ENCODE assay signal across 22 cellular contexts in the genomic region with DNA sequence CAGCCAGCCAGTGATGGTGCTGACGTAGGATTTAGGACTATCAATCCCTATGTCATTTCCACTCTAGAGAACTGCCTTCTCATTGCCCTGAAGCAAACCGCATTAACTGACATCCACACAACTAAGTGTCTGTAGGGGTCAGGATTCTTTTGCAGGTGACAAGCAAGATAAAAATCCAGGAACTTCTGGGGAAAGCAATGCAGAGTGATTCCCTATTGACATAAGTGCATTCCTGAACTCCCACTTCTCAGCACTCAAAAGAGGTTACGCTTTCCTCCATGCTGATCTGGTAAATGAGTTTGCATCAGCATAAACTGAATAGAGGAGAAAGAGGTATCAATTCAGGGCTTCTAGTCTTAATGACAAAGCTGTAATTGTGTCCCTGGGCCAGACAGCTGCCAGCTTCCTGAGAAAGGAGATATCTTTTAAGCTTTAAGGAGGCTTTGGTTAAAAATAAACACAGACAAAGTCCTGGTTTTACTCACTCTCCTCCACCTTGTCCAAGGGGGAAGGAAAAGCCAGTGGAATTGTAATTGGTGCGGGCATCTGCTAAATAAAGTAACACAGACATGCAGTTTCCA.
DNase-seq lines count a peak whose midpoint lies in the region; ATAC-seq and TF ChIP-seq lines count a peak whose summit lies in the region.
"Had no signal": no experiment of that assay in that cellular context is flagged by ENCODE, and none has a peak within 500 bp of the region (broad histone marks: within the 10 kb centered on the region; RNA-seq: fewer than 3 reads in every experiment).

No MANE protein-coding gene starts in this region.

- H3T11ph ChIP-seq in H9 (ENCODE audit: low read length): no peak overlapping the region

- intact Hi-C loops in left colon (cut with DNase I, micrococcal nuclease): no loop called here
- intact Hi-C loops in gastrocnemius medialis (cut with DNase I; ENCODE audit: low total_unique reads): no loop called here
- intact Hi-C loops in activated CD4-positive, alpha-beta memory T cell treated with anti-CD3 and anti-CD28 coated beads for 36 hours (cut with micrococcal nuclease): no loop called here

- H2BK15ac ChIP-seq in H9 (ENCODE audit: low read depth, low read length) (no peak overlapping the region), neuronal stem cell (ENCODE audit: low read length) (no peak overlapping the region)

- DNase-seq in H9 (peak; percentile 56), SJCRH30 (peak; percentile 28 to 66), iPS DF 19.7 (ENCODE audit: low read depth, low spot score) (peak; percentile 93), neuronal stem cell (ENCODE audit: low spot score) (peak; percentile 57), left colon (no peak), 8988T (no peak), gastrocnemius medialis (no peak)
- no peak for DNase-seq in activated CD4-positive, alpha-beta memory T cell treated with anti-CD3 and anti-CD28 coated beads for 36 hours
- DNase-seq: activated CD8-positive, alpha-beta T cell treated with anti-CD3 and anti-CD28 coated beads for 36 hours; activated naive CD4-positive, alpha-beta T cell treated with anti-CD3 and anti-CD28 coated beads for 36 hours; activated T-cell treated with anti-CD3 and anti-CD28 coated beads, Interleukin-2, amount 50 U/mL, for 24 hours; aorta; hippocampal formation; NCI-H1105; NCI-H2107; NCI-H748 treated with DMSO at 0.1 percent for 48 hours; Peyer's patch; stimulated activated CD4-positive, alpha-beta T cell treated with anti-CD3 and anti-CD28 coated beads, Interleukin-4, amount 100 ng/mL, for 1 hour; SW 1271 had no signal

- H2BK5ac ChIP-seq in H9 (ENCODE audit: insufficient read length, low read length) (no peak overlapping the region), neuronal stem cell (ENCODE audit: low read length) (no peak overlapping the region)

- H4K5ac ChIP-seq in H9 (ENCODE audit: insufficient read length, low read depth, low read length): no peak overlapping the region

- H3K4me1 ChIP-seq in H9 (ENCODE audit: insufficient read depth, low read length) (peaks cover 6% of the 10 kb centered on the region), SJCRH30 (peaks cover 14% of the 10 kb centered on the region), neuronal stem cell (ENCODE audit: control insufficient read depth in 2 of 2, insufficient read depth in 1 of 2, low read depth in 1 of 2, low read length in 2 of 2) (peaks cover 0 to 9% of the 10 kb centered on the region in 2 donors), gastrocnemius medialis (no peaks in the 10 kb centered on the region)
- H3K4me1 ChIP-seq: Peyer's patch had no signal

- no peak overlapping the region for H3K18ac ChIP-seq in H9 (ENCODE audit: insufficient read length, low read depth, low read length)
- no peak overlapping the region for H3K18ac ChIP-seq in neuronal stem cell (ENCODE audit: low read length)

- no peaks in the 10 kb centered on the region for H3K23me2 ChIP-seq in H9 (ENCODE audit: insufficient read length, low read depth, low read length, poor library complexity, severe bottlenecking)

- no peak overlapping the region for H3K56ac ChIP-seq in H9 (ENCODE audit: insufficient read length, low read depth, low read length)

- peak overlapping the region; percentile 16 to 34; a peak in 1 of 5 replicates for H3K4me3 Mint-ChIP-seq in H9
- no peak overlapping the region for H3K4me3 Mint-ChIP-seq in activated CD4-positive, alpha-beta memory T cell treated with anti-CD3 and anti-CD28 coated beads for 36 hours
- H3K4me3 Mint-ChIP-seq: activated CD8-positive, alpha-beta T cell treated with anti-CD3 and anti-CD28 coated beads for 36 hours; activated naive CD4-positive, alpha-beta T cell treated with anti-CD3 and anti-CD28 coated beads for 36 hours; activated T-cell treated with anti-CD3 and anti-CD28 coated beads, Interleukin-2, amount 50 U/mL, for 24 hours had no signal

- peaks cover 1% of the 10 kb centered on the region for H3K27me3 Mint-ChIP-seq in H9 (ENCODE audit: low read depth)
- H3K27me3 Mint-ChIP-seq in activated CD4-positive, alpha-beta memory T cell treated with anti-CD3 and anti-CD28 coated beads for 36 hours: peaks cover 8% of the 10 kb centered on the region

- H3K79me2 ChIP-seq in H9 (ENCODE audit: insufficient read depth, low read length): no peaks in the 10 kb centered on the region

- peaks cover 24 to 25% of the 10 kb centered on the region in 2 experiments for H3K9me3 Mint-ChIP-seq in H9
- no peaks in the 10 kb centered on the region for H3K9me3 Mint-ChIP-seq in activated CD4-positive, alpha-beta memory T cell treated with anti-CD3 and anti-CD28 coated beads for 36 hours
- H3K9me3 Mint-ChIP-seq: activated naive CD4-positive, alpha-beta T cell treated with anti-CD3 and anti-CD28 coated beads for 36 hours had no signal

- CTCF ChIA-PET in activated CD4-positive, alpha-beta memory T cell treated with anti-CD3 and anti-CD28 coated beads for 36 hours (lab: Charles Lee): interaction anchor here (0.6 kb wide), 1 partner anchor 428 kb away, joined by 3 read pairs; no protein-coding TSS in a partner anchor

- no CpG with 5 or more reads among the region's 4 CpGs for WGBS in H9 (ENCODE audit: extremely low coverage, insufficient read length, low lambda C conversion rate)
- no CpG with 5 or more reads among the region's 4 CpGs for WGBS in neuronal stem cell (ENCODE audit: extremely low coverage in 2 of 2, insufficient read length in 2 of 2, insufficient replicate concordance in 1 of 2), 2 donors

- no peak overlapping the region for H3K4me3 ChIP-seq in SJCRH30
- no peak overlapping the region for H3K4me3 ChIP-seq in neuronal stem cell (ENCODE audit: low read length in 2 of 2)
- H3K4me3 ChIP-seq in gastrocnemius medialis: no peak overlapping the region
- H3K4me3 ChIP-seq: Peyer's patch, skin epidermis, vagina had no signal

- no peak for TF ChIP-seq POLR2A in gastrocnemius medialis (IDR thresholded peaks at IDR 0.05)

- POLR2A ChIA-PET in activated CD4-positive, alpha-beta memory T cell treated with anti-CD3 and anti-CD28 coated beads for 36 hours (lab: Charles Lee): no interaction called here

- H3K9me3 ChIP-seq in H9 (ENCODE audit: control insufficient read depth, low read depth, low read length) (peaks cover 11% of the 10 kb centered on the region), SJCRH30 (replicated peaks) (no peaks in the 10 kb centered on the region), neuronal stem cell (replicated peaks in 1 of 2; ENCODE audit: control insufficient read depth in 2 of 2, insufficient read depth in 1 of 2, low read depth in 1 of 2, low read length in 2 of 2) (peaks cover 0 to 4% of the 10 kb centered on the region in 2 donors), gastrocnemius medialis (no peaks in the 10 kb centered on the region)
- H3K9me3 ChIP-seq: Peyer's patch, vagina had no signal

- H2BK12ac ChIP-seq in H9 (ENCODE audit: insufficient read length, low read depth, low read length): no peak overlapping the region
- H2BK12ac ChIP-seq in neuronal stem cell (ENCODE audit: low read length): no peak overlapping the region

- H3K36me3 Mint-ChIP-seq in H9 (ENCODE audit: insufficient read depth in 1 of 3, low read depth in 3 of 3): peaks cover 17 to 31% (median 22%) of the 10 kb centered on the region in 3 experiments
- no peaks in the 10 kb centered on the region for H3K36me3 Mint-ChIP-seq in activated CD4-positive, alpha-beta memory T cell treated with anti-CD3 and anti-CD28 coated beads for 36 hours

- H3K27ac ChIP-seq in H9 (ENCODE audit: insufficient read length, low read depth, low read length) (peak overlapping the region; percentile 97), SJCRH30 (0 out of 2 replicates have a peak overlapping the region, but pooled peaks have one; percentile 4), neuronal stem cell (replicated peaks; ENCODE audit: low read length) (peak overlapping the region; percentile 71), gastrocnemius medialis (no peak overlapping the region)
- H3K27ac ChIP-seq: Peyer's patch, vagina, VCaP had no signal

- H3K23ac ChIP-seq in H9 (ENCODE audit: insufficient read length, low read depth, low read length) (no peak overlapping the region), neuronal stem cell (ENCODE audit: low read depth, low read length, poor library complexity) (no peak overlapping the region)

- no peak overlapping the region for H2BK20ac ChIP-seq in H9 (ENCODE audit: low read depth, low read length, poor library complexity, severe bottlenecking)

- H4K91ac ChIP-seq in H9 (ENCODE audit: insufficient read length, low read depth, low read length): no peak overlapping the region
- no peak overlapping the region for H4K91ac ChIP-seq in neuronal stem cell (ENCODE audit: low read depth, low read length, poor library complexity)

- H3K4me2 ChIP-seq in H9 (ENCODE audit: insufficient read depth, insufficient read length, low read length): peak overlapping the region; percentile 35
- no peak overlapping the region for H3K4me2 ChIP-seq in neuronal stem cell (ENCODE audit: insufficient read depth, low read length, poor library complexity, severe bottlenecking)

- peaks cover 61 to 75% of the 10 kb centered on the region in 2 experiments for H3K4me1 Mint-ChIP-seq in H9
- no peaks in the 10 kb centered on the region for H3K4me1 Mint-ChIP-seq in activated CD4-positive, alpha-beta memory T cell treated with anti-CD3 and anti-CD28 coated beads for 36 hours (ENCODE audit: low read depth)

- no peaks in the 10 kb centered on the region for H3K36me3 ChIP-seq in SJCRH30
- no peaks in the 10 kb centered on the region for H3K36me3 ChIP-seq in neuronal stem cell (replicated peaks in 1 of 2; ENCODE audit: control insufficient read depth in 2 of 2, insufficient read depth in 2 of 2, low read length in 2 of 2)
- no peaks in the 10 kb centered on the region for H3K36me3 ChIP-seq in gastrocnemius medialis
- H3K36me3 ChIP-seq: Peyer's patch, vagina had no signal

- H2AK5ac ChIP-seq in H9 (ENCODE audit: insufficient read length, low read length) (no peak overlapping the region), neuronal stem cell (ENCODE audit: low read depth, low read length) (no peak overlapping the region)

- no peak overlapping the region for H3K4ac ChIP-seq in H9 (ENCODE audit: low read depth, low read length)
- H3K4ac ChIP-seq in neuronal stem cell (ENCODE audit: low read length): no peak overlapping the region

- TF ChIP-seq CTCF in H9 (conservative IDR thresholded peaks at IDR 0.05) (peak; percentile 39; the same call in 2 of the 3 replicates), gastrocnemius medialis (IDR thresholded peaks at IDR 0.05 in 4 of 5, conservative IDR thresholded peaks at IDR 0.05 in 1 of 5) (no peak)

- H2AFZ ChIP-seq in H9 (ENCODE audit: low read length) (no peak overlapping the region), neuronal stem cell (ENCODE audit: low read length) (no peak overlapping the region)

- H4K20me1 ChIP-seq in H9 (ENCODE audit: control insufficient read depth, insufficient read depth, insufficient read length): no peaks in the 10 kb centered on the region

- in situ Hi-C loops in gastrocnemius medialis (cut with MboI; ENCODE audit: low sequenced_read_pairs in 4 of 4): loop anchor here in 1 of 4 donors (10.0 kb wide), 1 partner anchor 57 kb away; no protein-coding TSS in a partner anchor

- no peak for ATAC-seq in left colon
- no peak for ATAC-seq in gastrocnemius medialis
- ATAC-seq: activated CD8-positive, alpha-beta T cell treated with anti-CD3 and anti-CD28 coated beads for 36 hours had no signal

- H3K79me1 ChIP-seq in H9 (ENCODE audit: insufficient read depth, low read depth, low read length, poor library complexity, severe bottlenecking) (no peaks in the 10 kb centered on the region), neuronal stem cell (ENCODE audit: low read depth, low read length) (no peaks in the 10 kb centered on the region)

- H2BK120ac ChIP-seq in H9 (ENCODE audit: low read depth, low read length, poor library complexity, severe bottlenecking): no peak overlapping the region
- no peak overlapping the region for H2BK120ac ChIP-seq in neuronal stem cell (ENCODE audit: low read depth, low read length)

- no peak overlapping the region for H4K8ac ChIP-seq in H9 (replicated peaks; ENCODE audit: insufficient read length, low read depth, low read length)
- no peak overlapping the region for H4K8ac ChIP-seq in neuronal stem cell (ENCODE audit: low read depth, low read length)

- H3K27ac Mint-ChIP-seq in H9: peak overlapping the region; percentile 97 to 100 (median 99)
- H3K27ac Mint-ChIP-seq in activated CD4-positive, alpha-beta memory T cell treated with anti-CD3 and anti-CD28 coated beads for 36 hours: no peak overlapping the region
- H3K27ac Mint-ChIP-seq: activated CD8-positive, alpha-beta T cell treated with anti-CD3 and anti-CD28 coated beads for 36 hours; activated naive CD4-positive, alpha-beta T cell treated with anti-CD3 and anti-CD28 coated beads for 36 hours; activated T-cell treated with anti-CD3 and anti-CD28 coated beads, Interleukin-2, amount 50 U/mL, for 24 hours had no signal

- H3K14ac ChIP-seq in H9 (ENCODE audit: insufficient read depth, low read length) (no peak overlapping the region), neuronal stem cell (ENCODE audit: low read length) (no peak overlapping the region)

- H3K9ac ChIP-seq in H9 (ENCODE audit: extremely low read depth, insufficient read length, low read length) (no peak overlapping the region), neuronal stem cell (ENCODE audit: low read depth, low read length, poor library complexity) (no peak overlapping the region)

- no peaks in the 10 kb centered on the region for H3K27me3 ChIP-seq in H9 (ENCODE audit: insufficient read depth, low read length)
- H3K27me3 ChIP-seq in SJCRH30: no peaks in the 10 kb centered on the region
- H3K27me3 ChIP-seq in neuronal stem cell (ENCODE audit: control insufficient read depth in 3 of 3, insufficient read depth in 3 of 3, low read depth in 1 of 3, low read length in 3 of 3): no peaks in the 10 kb centered on the region
- no peaks in the 10 kb centered on the region for H3K27me3 ChIP-seq in gastrocnemius medialis
- H3K27me3 ChIP-seq: Peyer's patch, vagina had no signal

Comparison
In these comparisons a context has a peak if more than half of its experiments do, and no peak if none do; other contexts are left out.
1. DNase-seq: peak in H9 (single experiment), SJCRH30 (2 of 2), iPS DF 19.7 (single experiment) and neuronal stem cell (single experiment); none in left colon (0 of 2), 8988T (single experiment), gastrocnemius medialis (0 of 2) and activated CD4-positive, alpha-beta memory T cell treated with anti-CD3 and anti-CD28 coated beads for 36 hours (single experiment).
2. H3K27ac ChIP-seq: peak in H9 (single experiment), SJCRH30 (single experiment) and neuronal stem cell (single experiment); none in gastrocnemius medialis (0 of 4).